ENCODE assay signal across 10 cellular contexts in the genomic region with DNA sequence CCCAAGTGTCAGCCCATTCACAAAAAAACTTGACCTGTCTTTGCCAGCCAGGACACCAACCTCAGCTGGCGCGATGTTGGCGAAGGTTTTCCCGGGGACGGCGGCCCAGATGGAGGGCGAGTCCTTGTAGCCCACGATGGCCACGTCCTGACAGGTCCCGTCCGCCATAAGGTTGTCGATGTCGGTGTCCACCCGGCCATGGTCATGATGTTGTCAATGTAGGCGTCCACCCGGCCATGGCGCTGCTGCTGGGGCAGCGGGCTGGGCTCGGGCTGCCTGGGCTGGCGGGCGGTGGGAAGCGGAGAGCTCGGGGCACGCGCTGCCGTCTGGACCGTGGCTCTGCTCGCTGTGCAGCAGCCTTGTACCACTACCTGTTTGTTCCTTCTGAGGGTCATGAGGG. TPM values are rescaled to one million over a fixed set of nuclear protein-coding genes. Genes with fewer than 3 reads are reported as not detected.
"Had no signal": no experiment of that assay in that cellular context is flagged by ENCODE, and none has a peak within 500 bp of the region (broad histone marks: within the 10 kb centered on the region; RNA-seq: fewer than 3 reads in every experiment).

No MANE protein-coding gene starts in this region.

- H3K9ac ChIP-seq: GM23248, KMS-11 had no signal

- H3K9me3 Mint-ChIP-seq: HFFc6 had no signal

- H3K4me3 ChIP-seq: GM23248, HAP-1 had no signal

- H3K36me3 ChIP-seq: HAP-1 had no signal

- H3K9me3 ChIP-seq: HAP-1 had no signal

- ATAC-seq: HCT116 had no signal

- DNase-seq: GM23248, GOT3, H7, HFFc6, IMR-90, KBM-7 had no signal

- H3K4me3 Mint-ChIP-seq: HFFc6 had no signal

- H3K4me1 ChIP-seq: HAP-1 had no signal

- H3K27ac Mint-ChIP-seq: HFFc6 had no signal

- H3K27ac ChIP-seq: GM23248, KMS-11 had no signal

RNA-seq across cellular contexts. Expression of gene MYOC, which starts 18.3 kb away (rescaled TPM):
- total RNA-seq: GM23248, H7, HT-29, IMR-90 had no signal
- polyA plus RNA-seq: GM23248, IMR-90 had no signal

RNA-seq across cellular contexts. Expression of gene MYOCOS, which starts 48.7 kb away (rescaled TPM):
- total RNA-seq: GM23248, H7, HFFc6, HT-29, IMR-90 had no signal
- polyA plus RNA-seq: GM23248, IMR-90 had no signal
